ENCODE assay signal across 1 cellular context in genomic region chr2:216904554-216904953, GRCh38.
TF ChIP-seq lines count a peak whose summit lies in the region.

No MANE protein-coding gene starts in this region.

TF ChIP-seq in GM12878, 131 proteins besides CTCF, POLR2A, EP300 and RAD21 (continued from another document):
- no peak for TF ChIP-seq CUX1 (IDR thresholded peaks at IDR 0.05; ENCODE audit: insufficient replicate concordance, low read depth, low read length)
- no peak for TF ChIP-seq SREBF1 (IDR thresholded peaks at IDR 0.05; ENCODE audit: low read length)
- TF ChIP-seq HCFC1 (IDR thresholded peaks at IDR 0.05; ENCODE audit: low read length) = no peak
- TF ChIP-seq MAX (IDR thresholded peaks at IDR 0.05; ENCODE audit: low read depth, low read length) = no peak
- TF ChIP-seq ZNF687 (IDR thresholded peaks at IDR 0.05) = no peak
